In the genomic region with DNA sequence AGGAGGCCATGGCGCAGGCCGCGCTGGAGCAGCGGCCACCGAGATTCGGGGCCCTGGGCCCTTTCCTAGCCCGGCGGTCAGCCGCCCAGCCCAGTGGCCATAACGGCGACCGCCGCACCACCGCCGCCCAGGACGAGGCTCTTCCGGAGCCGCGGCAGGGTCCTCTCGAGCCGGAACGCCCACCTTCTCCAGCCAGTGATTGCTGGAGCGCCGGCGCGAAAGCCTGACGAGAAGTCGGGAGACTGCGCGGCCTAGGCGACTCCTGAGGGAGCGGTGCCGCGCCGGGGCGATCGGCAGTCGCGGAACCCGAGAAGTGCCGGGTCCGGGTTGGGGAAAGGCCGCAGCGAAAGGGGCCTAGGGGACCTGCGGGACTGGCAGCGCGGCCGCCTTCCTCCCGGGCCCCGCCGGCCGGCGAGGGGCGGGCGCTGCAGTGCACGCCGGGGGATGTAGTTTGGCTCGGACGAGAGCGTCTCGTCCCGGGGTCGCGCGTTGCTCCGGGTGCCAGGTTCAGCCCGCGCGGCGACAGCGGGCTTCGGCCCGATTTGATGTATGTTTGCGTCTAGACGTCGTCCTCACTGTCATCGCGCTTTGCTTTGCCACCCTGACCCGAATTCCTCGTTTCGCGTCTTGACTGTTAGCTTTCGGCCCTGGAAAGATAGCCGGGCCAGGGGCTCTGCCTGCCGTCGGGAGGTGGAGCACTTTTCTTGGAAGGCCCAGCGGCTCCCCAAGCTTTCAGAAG, we compare ENCODE assay signal across 8 cellular contexts. TPM values are rescaled to one million over a fixed set of nuclear protein-coding genes. Genes with fewer than 3 reads are reported as not detected.
A peak's percentile ranks its signal among the peaks of the same experiment; 100 is the strongest.
DNase-seq lines count a peak whose midpoint lies in the region; ATAC-seq and TF ChIP-seq lines count a peak whose summit lies in the region.

A gene with protein sequence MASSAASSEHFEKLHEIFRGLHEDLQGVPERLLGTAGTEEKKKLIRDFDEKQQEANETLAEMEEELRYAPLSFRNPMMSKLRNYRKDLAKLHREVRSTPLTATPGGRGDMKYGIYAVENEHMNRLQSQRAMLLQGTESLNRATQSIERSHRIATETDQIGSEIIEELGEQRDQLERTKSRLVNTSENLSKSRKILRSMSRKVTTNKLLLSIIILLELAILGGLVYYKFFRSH (minus strand): TSS at position 153 of the 739 bp plus-strand sequence. CDS start 143 bp downstream, at position 10.

- peak within 1 kb of the TSS; percentile 85 to 91 (median 87) for H3K4me3 ChIP-seq in liver (ENCODE audit: low read depth in 1 of 3, low read length in 3 of 3)

- no peaks in the 10 kb centered on the region for H3K9me3 ChIP-seq in liver (ENCODE audit: control insufficient read depth in 4 of 4, low read length in 3 of 4)

- WGBS in liver: under 1% methylated on average over 87 of the region's 87 CpGs

- intact Hi-C loops in CD14-positive monocyte (cut with micrococcal nuclease): loop anchor here (5.0 to 10.0 kb wide), 3 partner anchors 33 to 72 kb away; a partner anchor contains a TSS

- peak within 1 kb of the TSS; percentile 84 to 89 for H3K9ac ChIP-seq in liver (ENCODE audit: low read depth in 1 of 2, low read length in 2 of 2)

- no peak for TF ChIP-seq RAD21 in liver (IDR thresholded peaks at IDR 0.05)

- peaks cover 0 to 9% (median under 1%) of the 10 kb centered on the region in 4 donors for H3K36me3 ChIP-seq in liver (ENCODE audit: control insufficient read depth in 4 of 4, insufficient read depth in 3 of 4, low read depth in 1 of 4, low read length in 3 of 4)

- H3K9me3 Mint-ChIP-seq in CD14-positive monocyte: no peaks in the 10 kb centered on the region

- peak within 1 kb of the TSS; percentile 91 to 96 for H3K4me3 Mint-ChIP-seq in CD14-positive monocyte

- ATAC-seq in GM19372 (IDR thresholded peaks at IDR 0.05; ENCODE audit: low read depth, unreplicated experiment): peak; percentile 96
- ATAC-seq in HG03520 (IDR thresholded peaks at IDR 0.05; ENCODE audit: unreplicated experiment): peak; percentile 70

- peaks cover 0 to 2% (median 0%) of the 10 kb centered on the region in 3 donors for H3K27me3 Mint-ChIP-seq in CD14-positive monocyte (ENCODE audit: low read depth in 3 of 3)

- peak within 1 kb of the TSS; percentile 89 to 96 (median 94) for H3K27ac Mint-ChIP-seq in CD14-positive monocyte

- H3K4me1 Mint-ChIP-seq in CD14-positive monocyte: peaks cover 28% of the 10 kb centered on the region

- TF ChIP-seq CTCF in CD14-positive monocyte (IDR thresholded peaks at IDR 0.05) (no peak), liver (IDR thresholded peaks at IDR 0.05; ENCODE audit: low read depth, low read length, missing input control) (peak; percentile 1)

- H3K27me3 ChIP-seq in liver (ENCODE audit: control insufficient read depth in 4 of 4, insufficient read depth in 4 of 4, low read length in 3 of 4): no peaks in the 10 kb centered on the region

- peaks cover 4 to 22% (median 17%) of the 10 kb centered on the region in 4 donors for H3K4me1 ChIP-seq in liver (ENCODE audit: control insufficient read depth in 4 of 4, insufficient read depth in 4 of 4, low read length in 3 of 4)

- peak within 1 kb of the TSS; percentile 88 to 99 for H3K27ac ChIP-seq in liver (ENCODE audit: low read depth in 1 of 2, low read length in 2 of 2)

- DNase-seq in CD14-positive monocyte (ENCODE audit: low spot score): peak; percentile 67
- peak; percentile 88 for DNase-seq in NCI-H69 (lab: John Stamatoyannopoulos, UW)
- peak; percentile 69 to 70 for DNase-seq in activated CD4-positive, alpha-beta T cell treated with anti-CD3 and anti-CD28 coated beads, Interleukin-2, amount 50 U/mL, for 4 hours
- DNase-seq in dermis blood vessel endothelial cell: peak; percentile 86
- DNase-seq in stimulated activated CD4-positive, alpha-beta T cell treated with anti-CD3 and anti-CD28 coated beads, Interleukin-4, amount 100 ng/mL, for 24 hours: peak; percentile 75

- peaks cover 29 to 42% of the 10 kb centered on the region in 2 donors for H3K36me3 Mint-ChIP-seq in CD14-positive monocyte

TF ChIP-seq in liver, 16 proteins besides CTCF, POLR2A, EP300 and RAD21:
- no peak for TF ChIP-seq FOXA2 (IDR thresholded peaks at IDR 0.05)
- no peak for TF ChIP-seq JUND (IDR thresholded peaks at IDR 0.05)
- no peak for TF ChIP-seq FOXA1 (IDR thresholded peaks at IDR 0.05)
- TF ChIP-seq, protein P1, sequence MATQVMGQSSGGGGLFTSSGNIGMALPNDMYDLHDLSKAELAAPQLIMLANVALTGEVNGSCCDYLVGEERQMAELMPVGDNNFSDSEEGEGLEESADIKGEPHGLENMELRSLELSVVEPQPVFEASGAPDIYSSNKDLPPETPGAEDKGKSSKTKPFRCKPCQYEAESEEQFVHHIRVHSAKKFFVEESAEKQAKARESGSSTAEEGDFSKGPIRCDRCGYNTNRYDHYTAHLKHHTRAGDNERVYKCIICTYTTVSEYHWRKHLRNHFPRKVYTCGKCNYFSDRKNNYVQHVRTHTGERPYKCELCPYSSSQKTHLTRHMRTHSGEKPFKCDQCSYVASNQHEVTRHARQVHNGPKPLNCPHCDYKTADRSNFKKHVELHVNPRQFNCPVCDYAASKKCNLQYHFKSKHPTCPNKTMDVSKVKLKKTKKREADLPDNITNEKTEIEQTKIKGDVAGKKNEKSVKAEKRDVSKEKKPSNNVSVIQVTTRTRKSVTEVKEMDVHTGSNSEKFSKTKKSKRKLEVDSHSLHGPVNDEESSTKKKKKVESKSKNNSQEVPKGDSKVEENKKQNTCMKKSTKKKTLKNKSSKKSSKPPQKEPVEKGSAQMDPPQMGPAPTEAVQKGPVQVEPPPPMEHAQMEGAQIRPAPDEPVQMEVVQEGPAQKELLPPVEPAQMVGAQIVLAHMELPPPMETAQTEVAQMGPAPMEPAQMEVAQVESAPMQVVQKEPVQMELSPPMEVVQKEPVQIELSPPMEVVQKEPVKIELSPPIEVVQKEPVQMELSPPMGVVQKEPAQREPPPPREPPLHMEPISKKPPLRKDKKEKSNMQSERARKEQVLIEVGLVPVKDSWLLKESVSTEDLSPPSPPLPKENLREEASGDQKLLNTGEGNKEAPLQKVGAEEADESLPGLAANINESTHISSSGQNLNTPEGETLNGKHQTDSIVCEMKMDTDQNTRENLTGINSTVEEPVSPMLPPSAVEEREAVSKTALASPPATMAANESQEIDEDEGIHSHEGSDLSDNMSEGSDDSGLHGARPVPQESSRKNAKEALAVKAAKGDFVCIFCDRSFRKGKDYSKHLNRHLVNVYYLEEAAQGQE (IDR thresholded peaks at IDR 0.05): peak; percentile 9
- peak; percentile 10 for TF ChIP-seq YY1 (IDR thresholded peaks at IDR 0.05)
- peak in 1 of 2 donors; percentile 12 for TF ChIP-seq GABPA (IDR thresholded peaks at IDR 0.05 in 1 of 2, conservative IDR thresholded peaks at IDR 0.05 in 1 of 2)
TF ChIP-seq in liver: peak in this region for 3.

RNA-seq across cellular contexts. Expression of the gene that starts here (rescaled TPM):
- 10 to 100 TPM; 84.5 to 84.7 TPM for polyA plus RNA-seq in CD14-positive monocyte
- total RNA-seq in dermis blood vessel endothelial cell: 50.2 and 61.8 TPM in 2 replicates
- total RNA-seq in liver: 10 to 100 TPM; 26.5 to 28.0 TPM
- polyA plus RNA-seq in liver: 10 to 100 TPM; 29.8 to 76.3 TPM

Comparison
In these comparisons a context has a peak if more than half of its experiments do, and no peak if none do; other contexts are left out.
1. Peak in every context shown above with its lines: DNase-seq, ATAC-seq, H3K4me3 ChIP-seq and H3K27ac ChIP-seq.